7 cellular contexts compared by ENCODE assay signal in genomic region chr5:10563132-10563939, GRCh38. TPM values are rescaled to one million over a fixed set of nuclear protein-coding genes. Genes with fewer than 3 reads are reported as not detected.
DNase-seq lines count a peak whose midpoint lies in the region; ATAC-seq and TF ChIP-seq lines count a peak whose summit lies in the region.

No MANE protein-coding gene starts in this region.

- no peak for TF ChIP-seq CTCF in astrocyte of the spinal cord (IDR thresholded peaks at IDR 0.05; ENCODE audit: low read depth, low read length)

- peak overlapping the region; percentile 69 for H3K4me3 ChIP-seq in astrocyte of the spinal cord (ENCODE audit: low read depth, low read length)

- peak; percentile 48 for DNase-seq in RPMI7951 (ENCODE audit: low read depth)
- no peak for DNase-seq in astrocyte of the spinal cord (ENCODE audit: low read depth, low spot score)
- peak; percentile 60 for DNase-seq in kidney tubule cell (ENCODE audit: low spot score)
- DNase-seq in stimulated activated CD4-positive, alpha-beta T cell treated with anti-CD3 and anti-CD28 coated beads, Interleukin-4, amount 100 ng/mL, for 4 hours, result peak; percentile 38 to 53
- no peak for DNase-seq in NCI-H446 treated with DMSO at 0.1 percent for 48 hours (lab: John Stamatoyannopoulos, UW)

- ATAC-seq in GM18861 (IDR thresholded peaks at IDR 0.05; ENCODE audit: unreplicated experiment), result peak; percentile 17
- peak; percentile 37 for ATAC-seq in HG02852 (IDR thresholded peaks at IDR 0.05; ENCODE audit: unreplicated experiment)

- in situ Hi-C loops in astrocyte of the spinal cord (cut with HindIII; ENCODE audit: low sequenced_read_pairs), result no loop called here

RNA-seq across cellular contexts. Expression of gene ANKRD33B, which starts 0.5 kb away (rescaled TPM):
- total RNA-seq in RPMI7951 (2014; rRNA removed; shearing (Covaris generic)), result 0.36 and 0.59 TPM in 2 replicates

Comparison
In these comparisons a context has a peak if more than half of its experiments do, and no peak if none do; other contexts are left out.
1. DNase-seq: peak in RPMI7951 (single experiment), kidney tubule cell (single experiment) and stimulated activated CD4-positive, alpha-beta T cell treated with anti-CD3 and anti-CD28 coated beads, Interleukin-4, amount 100 ng/mL, for 4 hours (2 of 2); none in astrocyte of the spinal cord (single experiment) and NCI-H446 treated with DMSO at 0.1 percent for 48 hours (single experiment).